Comparison of ENCODE assay signal across 15 cellular contexts in the genomic region with DNA sequence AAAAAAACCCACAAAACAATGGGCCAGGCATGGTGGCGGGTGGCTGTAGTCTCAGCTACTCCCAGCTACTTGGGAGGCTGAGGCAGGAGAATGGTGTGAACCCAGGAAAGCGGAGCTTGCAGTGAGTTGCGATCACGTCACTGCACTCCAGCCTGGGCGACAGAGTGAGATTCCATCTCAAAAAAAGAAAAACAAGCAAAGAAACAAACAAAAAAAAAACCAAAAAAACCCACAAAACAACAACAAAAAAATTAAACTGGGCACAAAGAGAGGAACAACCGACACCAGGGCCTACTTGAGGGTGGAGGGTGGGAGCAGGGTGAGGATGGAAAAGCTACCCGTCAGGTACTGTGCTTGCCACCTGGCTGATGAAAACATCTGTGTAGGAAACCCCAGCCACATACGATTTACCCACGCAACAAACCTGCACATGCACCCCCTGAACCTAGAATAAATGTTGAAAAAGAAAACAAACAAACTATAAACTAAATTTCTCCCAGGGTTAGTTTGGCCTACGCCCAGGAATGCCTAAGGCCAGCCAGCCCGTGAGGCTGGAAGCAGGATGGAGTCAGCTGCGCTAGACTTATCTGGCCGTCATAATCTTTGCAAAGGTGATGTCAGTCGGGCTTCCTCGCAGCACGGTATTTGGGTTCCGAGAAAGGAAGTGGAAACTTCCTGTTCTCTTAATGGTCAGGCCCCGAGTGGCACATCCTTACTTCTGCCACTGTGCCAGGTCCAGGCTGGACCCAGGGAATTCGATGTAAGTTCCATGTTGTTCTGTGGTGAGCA. TPM values are rescaled to one million over a fixed set of nuclear protein-coding genes. Genes with fewer than 3 reads are reported as not detected.
DNase-seq lines count a peak whose midpoint lies in the region; ATAC-seq, FAIRE-seq and TF ChIP-seq lines count a peak whose summit lies in the region.
"Had no signal": no experiment of that assay in that cellular context is flagged by ENCODE, and none has a peak within 500 bp of the region (broad histone marks: within the 10 kb centered on the region; RNA-seq: fewer than 3 reads in every experiment).

No MANE protein-coding gene starts in this region.

- H3K27ac ChIP-seq in liver (ENCODE audit: low read depth in 1 of 2, low read length in 2 of 2) (no peak overlapping the region), HepG2 (ENCODE audit: extremely low read length, insufficient read depth, low read length) (no peak overlapping the region), lower lobe of right lung (peak overlapping the region; percentile 31)

- H3K9ac ChIP-seq in liver (ENCODE audit: low read depth in 1 of 2, low read length in 2 of 2) (no peak overlapping the region), HepG2 (ENCODE audit: insufficient read depth, low read depth, low read length) (no peak overlapping the region)

- no peaks in the 10 kb centered on the region for H3K27me3 Mint-ChIP-seq in activated CD8-positive, alpha-beta T cell treated with anti-CD3 and anti-CD28 coated beads for 36 hours
- no peaks in the 10 kb centered on the region for H3K27me3 Mint-ChIP-seq in activated T-cell treated with anti-CD3 and anti-CD28 coated beads, Interleukin-2, amount 50 U/mL, for 24 hours

- H3K4me3 ChIP-seq in liver (ENCODE audit: low read depth in 1 of 3, low read length in 3 of 3) (no peak overlapping the region), HepG2 (replicated peaks in 1 of 3; ENCODE audit: insufficient read depth in 1 of 3, low read depth in 2 of 3, low read length in 3 of 3) (no peak overlapping the region), lower lobe of right lung (no peak overlapping the region)

- in situ Hi-C loops in HepG2 (cut with HindIII; ENCODE audit: extremely low pct_ligation_motif_present, low pct_unique_long_range_greater_than_20kb): no loop called here

- intact Hi-C loops in HepG2 (cut with micrococcal nuclease; ENCODE audit: unreplicated experiment): no loop called here
- intact Hi-C loops in activated CD8-positive, alpha-beta T cell treated with anti-CD3 and anti-CD28 coated beads for 36 hours (cut with micrococcal nuclease): no loop called here
- intact Hi-C loops in lower lobe of right lung (cut with DNase I): no loop called here

- DNase-seq in HepG2 (ENCODE audit: low spot score) (no peak), lower lobe of right lung (no peak), DMS 273 (lab: John Stamatoyannopoulos, UW; ENCODE audit: unreplicated experiment) (no peak)
- DNase-seq in activated CD8-positive, alpha-beta T cell treated with anti-CD3 and anti-CD28 coated beads for 36 hours: peak; percentile 12
- DNase-seq in activated naive CD4-positive, alpha-beta T cell (lab: John Stamatoyannopoulos, UW): no peak
- DNase-seq in activated T-cell treated with anti-CD3 and anti-CD28 coated beads, Interleukin-2, amount 50 U/mL, for 24 hours: no peak
- DNase-seq: central memory CD4-positive, alpha-beta T cell; EL; NCI-H1930; NK-92 treated with Interleukin-12 subunit alpha and Interleukin-12 subunit beta, amount 100 ng/mL, for 24 hours had no signal

- peaks cover 9% of the 10 kb centered on the region for H3K4me1 Mint-ChIP-seq in activated CD8-positive, alpha-beta T cell treated with anti-CD3 and anti-CD28 coated beads for 36 hours (ENCODE audit: low read depth)
- H3K4me1 Mint-ChIP-seq in activated T-cell treated with anti-CD3 and anti-CD28 coated beads, Interleukin-2, amount 50 U/mL, for 24 hours (ENCODE audit: low read depth): peaks cover 10% of the 10 kb centered on the region

- TF ChIP-seq EP300 in HepG2 (IDR thresholded peaks at IDR 0.05; ENCODE audit: low read depth in 2 of 2, low read length in 2 of 2) (no peak), HepG2 (CRISPR knock-in tag; IDR thresholded peaks at IDR 0.05; ENCODE audit: borderline replicate concordance) (no peak)

- H3K36me3 ChIP-seq in liver (ENCODE audit: control insufficient read depth in 4 of 4, insufficient read depth in 3 of 4, low read depth in 1 of 4, low read length in 3 of 4) (no peaks in the 10 kb centered on the region), HepG2 (replicated peaks in 1 of 2; ENCODE audit: control insufficient read depth in 1 of 2, insufficient read depth in 2 of 2, low read length in 2 of 2) (no peaks in the 10 kb centered on the region), lower lobe of right lung (no peaks in the 10 kb centered on the region)

- no peak for TF ChIP-seq POLR2A in HepG2 (IDR thresholded peaks at IDR 0.05; ENCODE audit: insufficient read depth in 1 of 2, low read depth in 2 of 2, low read length in 2 of 2)

- ATAC-seq in HepG2: no peak
- ATAC-seq in activated CD8-positive, alpha-beta T cell treated with anti-CD3 and anti-CD28 coated beads for 36 hours: peak; percentile 10
- ATAC-seq in lower lobe of right lung: peak; percentile 30 to 49
- no peak for ATAC-seq in HG03097 (IDR thresholded peaks at IDR 0.05; ENCODE audit: low FRiP score, unreplicated experiment)

- WGBS in liver: 67% methylated on average over 19 of the region's 19 CpGs
- 52% methylated on average over 19 of the region's 19 CpGs for WGBS in HepG2 (ENCODE audit: low lambda C conversion rate)

- H3K4me1 ChIP-seq in liver (ENCODE audit: control insufficient read depth in 4 of 4, insufficient read depth in 4 of 4, low read length in 3 of 4) (peaks cover 3 to 7% (median 5%) of the 10 kb centered on the region in 4 donors), HepG2 (ENCODE audit: insufficient read depth, low read length) (peaks cover 27% of the 10 kb centered on the region), lower lobe of right lung (peaks cover 13% of the 10 kb centered on the region)

- no peak for TF ChIP-seq CTCF in liver (IDR thresholded peaks at IDR 0.05; ENCODE audit: low read depth, low read length, missing input control)
- TF ChIP-seq CTCF in HepG2 (CRISPR knock-in tag; IDR thresholded peaks at IDR 0.05): no peak
- no peak for TF ChIP-seq CTCF in activated CD8-positive, alpha-beta T cell treated with anti-CD3 and anti-CD28 coated beads for 36 hours (IDR thresholded peaks at IDR 0.05)
- no peak for TF ChIP-seq CTCF in lower lobe of right lung (IDR thresholded peaks at IDR 0.05)

- H2AFZ ChIP-seq in HepG2 (ENCODE audit: low read length): no peak overlapping the region

- POLR2A ChIA-PET in HepG2 (lab: Yijun Ruan, JAX): no interaction called here
- POLR2A ChIA-PET in activated CD8-positive, alpha-beta T cell treated with anti-CD3 and anti-CD28 coated beads for 36 hours (lab: Charles Lee): no interaction called here

- CTCF ChIA-PET in HepG2 (lab: Yijun Ruan, JAX; ENCODE audit: low intra/inter-chr PET ratio, low total read pairs): no interaction called here
- CTCF ChIA-PET in activated CD8-positive, alpha-beta T cell treated with anti-CD3 and anti-CD28 coated beads for 36 hours (lab: Charles Lee): interaction anchor here (1.7 kb wide), 1 partner anchor 11 kb away, joined by 4 read pairs; no protein-coding TSS in a partner anchor

- no TSS peak for BruUV-seq in HepG2 (replicated peaks; lab: Mats Ljungman, UMichigan)

- H3K27me3 ChIP-seq in liver (ENCODE audit: control insufficient read depth in 4 of 4, insufficient read depth in 4 of 4, low read length in 3 of 4): no peaks in the 10 kb centered on the region
- H3K27me3 ChIP-seq in HepG2 (ENCODE audit: control insufficient read depth in 1 of 2, insufficient read depth in 2 of 2, low read length in 2 of 2): no peaks in the 10 kb centered on the region
- H3K27me3 ChIP-seq in lower lobe of right lung (ENCODE audit: low read depth): no peaks in the 10 kb centered on the region

- TF ChIP-seq RAD21 in liver (IDR thresholded peaks at IDR 0.05): no peak
- no peak for TF ChIP-seq RAD21 in HepG2 (CRISPR knock-in tag; IDR thresholded peaks at IDR 0.05)

- H4K20me1 ChIP-seq in HepG2 (ENCODE audit: insufficient read depth, low read length): no peaks in the 10 kb centered on the region

- no peaks in the 10 kb centered on the region for H3K79me2 ChIP-seq in HepG2 (ENCODE audit: insufficient read depth, low read length)

- FAIRE-seq in HepG2 (lab: Jason Lieb, UNC): no peak

- no peak overlapping the region for H3K4me2 ChIP-seq in HepG2 (ENCODE audit: low read depth, low read length)

- no peaks in the 10 kb centered on the region for H3K36me3 Mint-ChIP-seq in activated CD8-positive, alpha-beta T cell treated with anti-CD3 and anti-CD28 coated beads for 36 hours (ENCODE audit: low read depth)
- H3K36me3 Mint-ChIP-seq in activated T-cell treated with anti-CD3 and anti-CD28 coated beads, Interleukin-2, amount 50 U/mL, for 24 hours (ENCODE audit: low read depth): no peaks in the 10 kb centered on the region

- no peaks in the 10 kb centered on the region for H3K9me3 ChIP-seq in liver (ENCODE audit: control insufficient read depth in 4 of 4, low read length in 3 of 4)
- H3K9me3 ChIP-seq in HepG2 (ENCODE audit: low read length): no peaks in the 10 kb centered on the region
- H3K9me3 ChIP-seq in lower lobe of right lung: no peaks in the 10 kb centered on the region

- H3K27ac Mint-ChIP-seq in activated CD8-positive, alpha-beta T cell treated with anti-CD3 and anti-CD28 coated beads for 36 hours: no peak overlapping the region
- H3K27ac Mint-ChIP-seq in activated T-cell treated with anti-CD3 and anti-CD28 coated beads, Interleukin-2, amount 50 U/mL, for 24 hours: no peak overlapping the region
- H3K27ac Mint-ChIP-seq: activated T-helper 2 cell treated with anti-CD3 and anti-CD28 coated beads, Interferon-gamma antibody, Interleukin-2, Interleukin-4, amounts not matched to agents 10 μg/mL and 5 μg/mL and 100 μg/mL, durations not matched to agents 14 hours and 24 hours and 36 hours had no signal

- H3K9me3 Mint-ChIP-seq in activated CD8-positive, alpha-beta T cell treated with anti-CD3 and anti-CD28 coated beads for 36 hours: no peaks in the 10 kb centered on the region
- H3K9me3 Mint-ChIP-seq in activated T-cell treated with anti-CD3 and anti-CD28 coated beads, Interleukin-2, amount 50 U/mL, for 24 hours: no peaks in the 10 kb centered on the region
- H3K9me3 Mint-ChIP-seq: activated T-helper 2 cell treated with anti-CD3 and anti-CD28 coated beads, Interferon-gamma antibody, Interleukin-2, Interleukin-4, amounts not matched to agents 10 μg/mL and 5 μg/mL and 100 μg/mL, durations not matched to agents 14 hours and 24 hours and 36 hours had no signal

- no peak overlapping the region for H3K4me3 Mint-ChIP-seq in activated CD8-positive, alpha-beta T cell treated with anti-CD3 and anti-CD28 coated beads for 36 hours
- no peak overlapping the region for H3K4me3 Mint-ChIP-seq in activated T-cell treated with anti-CD3 and anti-CD28 coated beads, Interleukin-2, amount 50 U/mL, for 24 hours

RNA-seq across cellular contexts. Expression of gene CYB5R3, which starts 21.9 kb away (rescaled TPM):
- total RNA-seq in liver: 10 to 100 TPM; 49.4 to 71.1 TPM
- 100 to 1,000 TPM; 197 to 210 TPM for polyA plus RNA-seq in liver
- 31.5 and 32.4 TPM in 2 replicates for total RNA-seq in HepG2 (2016; rRNA removed; fragmentation: Illumina TruSeq; extraction: Trizol)
- 9.5 and 9.9 TPM in 2 replicates for total RNA-seq in HepG2 (2016; cell fraction: cytosol; rRNA removed; fragmentation: Illumina TruSeq; extraction: Trizol; ENCODE audit: low read depth)
- 27.7 and 33.5 TPM in 2 replicates for total RNA-seq in HepG2 (2016; cell fraction: insoluble cytoplasmic fraction; rRNA removed; fragmentation: Illumina TruSeq; extraction: Trizol)
- total RNA-seq in HepG2 (2016; cell fraction: membrane; rRNA removed; fragmentation: Illumina TruSeq; extraction: Trizol): 19.2 and 24.7 TPM in 2 replicates
- total RNA-seq in HepG2 (2016; cell fraction: nucleus; rRNA removed; fragmentation: Illumina TruSeq; extraction: Trizol): 26.9 and 30.5 TPM in 2 replicates
- polyA plus RNA-seq in HepG2 (2011; rRNA removed): 305 and 347 TPM in 2 replicates
- polyA plus RNA-seq in HepG2 (2011; cell fraction: cytosol; rRNA removed): 171 and 227 TPM in 2 replicates
- polyA plus RNA-seq in HepG2 (2011; cell fraction: nucleus; rRNA removed): 180 and 209 TPM in 2 replicates
- 258 and 265 TPM in 2 replicates for polyA plus RNA-seq in HepG2 (2012)
- polyA plus RNA-seq in HepG2 (2016; cell fraction: cytosol; fragmentation: Illumina TruSeq; extraction: Trizol; ENCODE audit: low read depth): 41.8 and 43.2 TPM in 2 replicates
- polyA plus RNA-seq in HepG2 (2016; cell fraction: insoluble cytoplasmic fraction; fragmentation: Illumina TruSeq; extraction: Trizol; ENCODE audit: low read depth): 103 and 141 TPM in 2 replicates
- polyA plus RNA-seq in HepG2 (2016; cell fraction: membrane; fragmentation: Illumina TruSeq; extraction: Trizol; ENCODE audit: low read depth): 69.2 and 69.5 TPM in 2 replicates
- polyA plus RNA-seq in HepG2 (2016; cell fraction: nucleus; fragmentation: Illumina TruSeq; extraction: Trizol; ENCODE audit: insufficient read depth, low read depth): 118 and 123 TPM in 2 replicates
- 63.4 and 306 TPM in 2 replicates for polyA minus RNA-seq in HepG2 (2011; rRNA and poly(A)+ RNA removed; ENCODE audit: low replicate concordance)
- polyA minus RNA-seq in HepG2 (2011; cell fraction: cytosol; rRNA and poly(A)+ RNA removed): 173 and 208 TPM in 2 replicates
- 50.5 and 63.4 TPM in 2 replicates for polyA minus RNA-seq in HepG2 (2011; cell fraction: nucleus; rRNA and poly(A)+ RNA removed)
- 10 to 100 TPM; 64.2 to 64.3 TPM for total RNA-seq in activated CD8-positive, alpha-beta T cell treated with anti-CD3 and anti-CD28 coated beads for 36 hours
- 219 TPM for total RNA-seq in lower lobe of right lung

RNA-seq across cellular contexts. Expression of gene ATP5MGL, which starts 30.7 kb away (rescaled TPM):
- total RNA-seq in liver: under 1 TPM in 1 of 2 donors, not detected in 1; 0.84 TPM
- polyA plus RNA-seq in liver: 1 to 10 TPM in 1 of 2 donors, not detected in 1; 1.1 TPM
- 0.97 TPM in 1 of 2 replicates, not detected in the other for total RNA-seq in HepG2 (2016; rRNA removed; fragmentation: Illumina TruSeq; extraction: Trizol)
- total RNA-seq in HepG2 (2016; cell fraction: cytosol; rRNA removed; fragmentation: Illumina TruSeq; extraction: Trizol; ENCODE audit: low read depth): 0.35 TPM in 1 of 2 replicates, not detected in the other
- 0.58 TPM in 1 of 2 replicates, not detected in the other for total RNA-seq in HepG2 (2016; cell fraction: insoluble cytoplasmic fraction; rRNA removed; fragmentation: Illumina TruSeq; extraction: Trizol)
- not detected in 2 replicates for total RNA-seq in HepG2 (2016; cell fraction: membrane; rRNA removed; fragmentation: Illumina TruSeq; extraction: Trizol)
- 0.69 and 1.2 TPM in 2 replicates for total RNA-seq in HepG2 (2016; cell fraction: nucleus; rRNA removed; fragmentation: Illumina TruSeq; extraction: Trizol)
- 0.40 and 0.50 TPM in 2 replicates for polyA plus RNA-seq in HepG2 (2011; rRNA removed)
- polyA plus RNA-seq in HepG2 (2011; cell fraction: cytosol; rRNA removed): not detected in 2 replicates
- 0.40 and 1.1 TPM in 2 replicates for polyA plus RNA-seq in HepG2 (2011; cell fraction: nucleus; rRNA removed)
- 0.21 TPM in 1 of 2 replicates, not detected in the other for polyA plus RNA-seq in HepG2 (2012)
- not detected in 2 replicates for polyA plus RNA-seq in HepG2 (2016; cell fraction: cytosol; fragmentation: Illumina TruSeq; extraction: Trizol; ENCODE audit: low read depth)
- not detected in 2 replicates for polyA plus RNA-seq in HepG2 (2016; cell fraction: insoluble cytoplasmic fraction; fragmentation: Illumina TruSeq; extraction: Trizol; ENCODE audit: low read depth)
- not detected in 2 replicates for polyA plus RNA-seq in HepG2 (2016; cell fraction: membrane; fragmentation: Illumina TruSeq; extraction: Trizol; ENCODE audit: low read depth)
- polyA plus RNA-seq in HepG2 (2016; cell fraction: nucleus; fragmentation: Illumina TruSeq; extraction: Trizol; ENCODE audit: insufficient read depth, low read depth): not detected in 2 replicates
- polyA minus RNA-seq in HepG2 (2011; rRNA and poly(A)+ RNA removed; ENCODE audit: low replicate concordance): 2.1 and 4.3 TPM in 2 replicates
- not detected in 2 replicates for polyA minus RNA-seq in HepG2 (2011; cell fraction: cytosol; rRNA and poly(A)+ RNA removed)
- 3.9 and 6.5 TPM in 2 replicates for polyA minus RNA-seq in HepG2 (2011; cell fraction: nucleus; rRNA and poly(A)+ RNA removed)
- total RNA-seq in activated CD8-positive, alpha-beta T cell treated with anti-CD3 and anti-CD28 coated beads for 36 hours: under 1 TPM; 0.54 to 0.59 TPM
- 1.0 TPM for total RNA-seq in lower lobe of right lung
- total RNA-seq: HT1080 had no signal

RNA-seq across cellular contexts. Expression of gene A4GALT, which starts 49.6 kb away (rescaled TPM):
- total RNA-seq in liver (1 to 10 TPM; 2.3 to 8.2 TPM), HepG2 (2016; rRNA removed; fragmentation: Illumina TruSeq; extraction: Trizol) (0.09 TPM in 1 of 2 replicates, not detected in the other), lower lobe of right lung (19.4 TPM)
- polyA plus RNA-seq in liver (1 to 10 TPM; 1.6 to 1.8 TPM), HepG2 (2011; rRNA removed) (1.1 and 2.7 TPM in 2 replicates)
- total RNA-seq in HepG2 (2016; cell fraction: cytosol; rRNA removed; fragmentation: Illumina TruSeq; extraction: Trizol; ENCODE audit: low read depth): not detected in 2 replicates
- total RNA-seq in HepG2 (2016; cell fraction: insoluble cytoplasmic fraction; rRNA removed; fragmentation: Illumina TruSeq; extraction: Trizol): not detected in 2 replicates
- total RNA-seq in HepG2 (2016; cell fraction: membrane; rRNA removed; fragmentation: Illumina TruSeq; extraction: Trizol): not detected in 2 replicates
- not detected in 2 replicates for total RNA-seq in HepG2 (2016; cell fraction: nucleus; rRNA removed; fragmentation: Illumina TruSeq; extraction: Trizol)
- polyA plus RNA-seq in HepG2 (2011; cell fraction: cytosol; rRNA removed): 2.5 and 4.5 TPM in 2 replicates
- 3.2 and 3.6 TPM in 2 replicates for polyA plus RNA-seq in HepG2 (2011; cell fraction: nucleus; rRNA removed)
- polyA plus RNA-seq in HepG2 (2012): 0.74 and 1.8 TPM in 2 replicates
- not detected in 2 replicates for polyA plus RNA-seq in HepG2 (2016; cell fraction: cytosol; fragmentation: Illumina TruSeq; extraction: Trizol; ENCODE audit: low read depth)
- polyA plus RNA-seq in HepG2 (2016; cell fraction: insoluble cytoplasmic fraction; fragmentation: Illumina TruSeq; extraction: Trizol; ENCODE audit: low read depth): 0.15 TPM in 1 of 2 replicates, not detected in the other
- 0.09 TPM in 1 of 2 replicates, not detected in the other for polyA plus RNA-seq in HepG2 (2016; cell fraction: membrane; fragmentation: Illumina TruSeq; extraction: Trizol; ENCODE audit: low read depth)
- polyA plus RNA-seq in HepG2 (2016; cell fraction: nucleus; fragmentation: Illumina TruSeq; extraction: Trizol; ENCODE audit: insufficient read depth, low read depth): not detected in 2 replicates
- 7.6 and 7.8 TPM in 2 replicates for polyA minus RNA-seq in HepG2 (2011; rRNA and poly(A)+ RNA removed; ENCODE audit: low replicate concordance)
- 1.5 and 2.5 TPM in 2 replicates for polyA minus RNA-seq in HepG2 (2011; cell fraction: cytosol; rRNA and poly(A)+ RNA removed)
- polyA minus RNA-seq in HepG2 (2011; cell fraction: nucleus; rRNA and poly(A)+ RNA removed): 2.1 and 2.9 TPM in 2 replicates
- total RNA-seq in activated CD8-positive, alpha-beta T cell treated with anti-CD3 and anti-CD28 coated beads for 36 hours: under 1 TPM; 0.20 to 0.38 TPM
- total RNA-seq: activated T-helper 2 cell treated with anti-CD3 and anti-CD28 coated beads, Interferon-gamma antibody, Interleukin-2, Interleukin-4, amounts not matched to agents 10 μg/mL and 5 μg/mL and 100 μg/mL, durations not matched to agents 14 hours and 24 hours and 36 hours; T-helper 2 cell treated with Interferon-gamma antibody and Interleukin-4, amounts not matched to agents 100 ng/mL and 5 ng/mL, for 36 hours had no signal

RNA-seq across cellular contexts. Expression of gene POLDIP3, which starts 56.4 kb away (rescaled TPM):
- total RNA-seq in liver (10 to 100 TPM; 18.1 to 22.5 TPM), HepG2 (2016; rRNA removed; fragmentation: Illumina TruSeq; extraction: Trizol) (47.4 and 64.1 TPM in 2 replicates), lower lobe of right lung (75.0 TPM)
- polyA plus RNA-seq in liver (10 to 100 TPM; 14.6 to 18.0 TPM), HepG2 (2011; rRNA removed) (45.8 and 50.1 TPM in 2 replicates)
- total RNA-seq in HepG2 (2016; cell fraction: cytosol; rRNA removed; fragmentation: Illumina TruSeq; extraction: Trizol; ENCODE audit: low read depth): 6.4 and 8.7 TPM in 2 replicates
- total RNA-seq in HepG2 (2016; cell fraction: insoluble cytoplasmic fraction; rRNA removed; fragmentation: Illumina TruSeq; extraction: Trizol): 45.0 and 57.8 TPM in 2 replicates
- 23.2 TPM in 2 replicates for total RNA-seq in HepG2 (2016; cell fraction: membrane; rRNA removed; fragmentation: Illumina TruSeq; extraction: Trizol)
- total RNA-seq in HepG2 (2016; cell fraction: nucleus; rRNA removed; fragmentation: Illumina TruSeq; extraction: Trizol): 32.4 and 36.4 TPM in 2 replicates
- polyA plus RNA-seq in HepG2 (2011; cell fraction: cytosol; rRNA removed): 28.7 TPM in 2 replicates
- polyA plus RNA-seq in HepG2 (2011; cell fraction: nucleus; rRNA removed): 70.7 and 76.7 TPM in 2 replicates
- polyA plus RNA-seq in HepG2 (2012): 62.0 and 63.4 TPM in 2 replicates
- 5.1 and 6.4 TPM in 2 replicates for polyA plus RNA-seq in HepG2 (2016; cell fraction: cytosol; fragmentation: Illumina TruSeq; extraction: Trizol; ENCODE audit: low read depth)
- 59.1 and 66.7 TPM in 2 replicates for polyA plus RNA-seq in HepG2 (2016; cell fraction: insoluble cytoplasmic fraction; fragmentation: Illumina TruSeq; extraction: Trizol; ENCODE audit: low read depth)
- 14.0 and 14.8 TPM in 2 replicates for polyA plus RNA-seq in HepG2 (2016; cell fraction: membrane; fragmentation: Illumina TruSeq; extraction: Trizol; ENCODE audit: low read depth)
- polyA plus RNA-seq in HepG2 (2016; cell fraction: nucleus; fragmentation: Illumina TruSeq; extraction: Trizol; ENCODE audit: insufficient read depth, low read depth): 53.9 and 54.2 TPM in 2 replicates
- 46.1 and 58.4 TPM in 2 replicates for polyA minus RNA-seq in HepG2 (2011; rRNA and poly(A)+ RNA removed; ENCODE audit: low replicate concordance)
- 29.3 and 32.2 TPM in 2 replicates for polyA minus RNA-seq in HepG2 (2011; cell fraction: cytosol; rRNA and poly(A)+ RNA removed)
- polyA minus RNA-seq in HepG2 (2011; cell fraction: nucleus; rRNA and poly(A)+ RNA removed): 33.0 and 36.7 TPM in 2 replicates
- 10 to 100 TPM; 70.2 to 71.1 TPM for total RNA-seq in activated CD8-positive, alpha-beta T cell treated with anti-CD3 and anti-CD28 coated beads for 36 hours

Comparison
In these comparisons a context has a peak if more than half of its experiments do, and no peak if none do; other contexts are left out.
1. ATAC-seq: peak in activated CD8-positive, alpha-beta T cell treated with anti-CD3 and anti-CD28 coated beads for 36 hours (single experiment) and lower lobe of right lung (2 of 2); none in HepG2 (single experiment) and HG03097 (single experiment).